ENCODE assay signal across 25 cellular contexts in the genomic region with DNA sequence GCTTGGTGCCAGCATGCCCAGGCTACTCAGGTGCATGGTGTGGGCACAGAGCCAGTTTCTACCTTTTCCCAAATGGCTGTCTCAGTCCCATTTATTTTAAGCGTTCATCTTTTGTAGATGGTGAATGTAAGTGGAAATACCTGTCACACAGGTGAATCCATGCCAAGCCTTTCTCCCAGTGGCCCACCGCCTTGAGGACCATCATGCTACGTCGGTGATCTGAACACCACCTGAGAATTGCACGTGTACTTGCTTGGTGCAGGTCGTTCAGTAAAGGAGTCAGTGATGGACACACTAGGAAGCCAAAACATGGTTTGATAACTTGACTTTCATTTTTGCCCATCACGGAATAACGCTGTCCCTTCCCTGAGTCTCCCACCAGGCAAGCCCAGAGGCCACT.
"Had no signal": no experiment of that assay in that cellular context is flagged by ENCODE, and none has a peak within 500 bp of the region (broad histone marks: within the 10 kb centered on the region; RNA-seq: fewer than 3 reads in every experiment).

No MANE protein-coding gene starts in this region.

- H3K27ac Mint-ChIP-seq: activated CD4-positive, alpha-beta memory T cell treated with anti-CD3 and anti-CD28 coated beads for 36 hours; activated CD4-positive, alpha-beta T cell treated with anti-CD3 and anti-CD28 coated beads, Interleukin-2, amount 10 ng/mL, durations not matched to agents 7 days and 5 days; activated naive CD4-positive, alpha-beta T cell treated with anti-CD3 and anti-CD28 coated beads for 36 hours; activated naive CD8-positive, alpha-beta T cell; activated T-helper 17 cell treated with anti-CD3 and anti-CD28 coated beads, Interleukin-2, amount 50 U/mL, for 72 hours; T-cell had no signal

- H3K4me3 Mint-ChIP-seq: activated CD4-positive, alpha-beta memory T cell treated with anti-CD3 and anti-CD28 coated beads for 36 hours; activated CD4-positive, alpha-beta T cell treated with anti-CD3 and anti-CD28 coated beads, Interleukin-2, amount 10 ng/mL, durations not matched to agents 7 days and 5 days; activated naive CD4-positive, alpha-beta T cell treated with anti-CD3 and anti-CD28 coated beads for 36 hours; activated naive CD8-positive, alpha-beta T cell; activated T-helper 17 cell treated with anti-CD3 and anti-CD28 coated beads, Interleukin-2, amount 50 U/mL, for 72 hours; brain; central memory CD8-positive, alpha-beta T cell; T-cell had no signal

- H3K27me3 Mint-ChIP-seq: activated CD4-positive, alpha-beta T cell treated with anti-CD3 and anti-CD28 coated beads, Interleukin-2, amount 10 ng/mL, durations not matched to agents 7 days and 5 days; brain had no signal

- H3K36me3 Mint-ChIP-seq: activated naive CD8-positive, alpha-beta T cell; T-cell had no signal

- H3K27ac ChIP-seq: VCaP had no signal

- DNase-seq: activated CD4-positive, alpha-beta memory T cell treated with anti-CD3 and anti-CD28 coated beads for 36 hours; activated CD4-positive, alpha-beta T cell treated with anti-CD3 and anti-CD28 coated beads, Interleukin-2, amount 10 ng/mL, durations not matched to agents 7 days and 5 days; activated CD4-positive, CD25-positive, alpha-beta regulatory T cell; activated CD8-positive, alpha-beta memory T cell treated with anti-CD3 and anti-CD28 coated beads for 24 hours; activated gamma-delta T cell; activated naive CD4-positive, alpha-beta T cell treated with anti-CD3 and anti-CD28 coated beads for 36 hours; activated T-cell treated with anti-CD3 and anti-CD28 coated beads for 4 hours; activated T-cell treated with anti-CD3 and anti-CD28 coated beads, Interleukin-2, amount 50 U/mL, for 48 hours; amygdala; KG1; NCI-H1092; NCI-H1436; NCI-H1694 treated with DMSO at 0.1 percent for 48 hours; NCI-H2029 treated with DMSO at 0.1 percent for 48 hours; NCI-H446; NCI-H524; SIG-M5; T-cell; T-helper 2 cell; T1000 had no signal

- H3K4me1 Mint-ChIP-seq: activated CD4-positive, alpha-beta T cell treated with anti-CD3 and anti-CD28 coated beads, Interleukin-2, amount 10 ng/mL, durations not matched to agents 7 days and 5 days; activated T-helper 17 cell treated with anti-CD3 and anti-CD28 coated beads, Interleukin-2, amount 50 U/mL, for 72 hours; central memory CD8-positive, alpha-beta T cell; T-cell had no signal
